In the genomic region with DNA sequence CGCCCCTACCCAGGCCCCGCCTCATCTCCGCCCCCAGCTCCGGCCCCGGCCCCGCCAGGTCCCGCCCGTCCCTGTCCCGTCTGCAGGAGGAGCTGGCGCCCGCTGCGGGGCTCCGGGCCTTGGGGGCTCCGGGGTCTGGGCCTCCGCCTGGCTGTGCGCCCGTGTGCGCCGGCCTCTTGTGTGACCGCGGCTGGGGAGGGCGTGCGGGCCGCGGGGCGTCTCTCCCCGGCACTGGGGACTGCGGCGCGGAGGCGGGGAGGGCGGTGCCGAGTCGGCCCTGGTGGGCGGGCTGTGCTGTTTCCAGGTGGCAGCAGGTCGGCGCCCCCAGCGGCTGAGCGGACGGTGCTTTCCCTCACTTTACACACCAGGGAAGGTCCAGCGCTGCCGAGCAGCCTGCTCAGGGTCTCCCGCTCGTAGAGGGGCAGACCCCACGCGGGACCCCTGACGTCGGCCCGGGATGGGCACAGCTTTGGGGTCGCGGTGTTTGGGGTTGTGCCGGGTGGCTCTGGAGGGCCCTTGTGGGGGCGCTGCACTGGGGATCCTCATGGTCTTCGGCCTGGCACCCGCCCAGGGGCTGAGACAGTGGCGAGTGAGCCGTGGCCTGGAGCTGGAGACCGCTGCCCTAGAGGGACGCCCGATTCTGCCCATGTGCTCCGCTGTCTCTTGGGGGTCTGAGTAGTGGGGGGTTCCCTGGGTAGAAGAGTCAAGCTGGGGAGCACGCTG, we compare ENCODE assay signal across 1 cellular context.
A peak's percentile ranks its signal among the peaks of the same experiment; 100 is the strongest.
TF ChIP-seq lines count a peak whose summit lies in the region.

No MANE protein-coding gene starts in this region.

TF ChIP-seq in K562, 482 proteins besides CTCF, POLR2A, EP300 and RAD21 (continued from another document and continues in another):
- TF ChIP-seq, protein P1, sequence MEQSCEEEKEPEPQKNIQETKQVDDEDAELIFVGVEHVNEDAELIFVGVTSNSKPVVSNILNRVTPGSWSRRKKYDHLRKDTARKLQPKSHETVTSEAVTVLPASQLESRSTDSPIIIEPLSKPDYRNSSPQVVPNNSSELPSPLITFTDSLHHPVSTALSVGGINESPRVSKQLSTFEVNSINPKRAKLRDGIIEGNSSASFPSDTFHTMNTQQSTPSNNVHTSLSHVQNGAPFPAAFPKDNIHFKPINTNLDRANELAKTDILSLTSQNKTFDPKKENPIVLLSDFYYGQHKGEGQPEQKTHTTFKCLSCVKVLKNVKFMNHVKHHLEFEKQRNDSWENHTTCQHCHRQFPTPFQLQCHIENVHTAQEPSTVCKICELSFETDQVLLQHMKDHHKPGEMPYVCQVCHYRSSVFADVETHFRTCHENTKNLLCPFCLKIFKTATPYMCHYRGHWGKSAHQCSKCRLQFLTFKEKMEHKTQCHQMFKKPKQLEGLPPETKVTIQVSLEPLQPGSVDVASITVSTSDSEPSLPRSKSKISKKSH (CRISPR knock-in tag; IDR thresholded peaks at IDR 0.05), result no peak
- no peak for TF ChIP-seq PHF21A (IDR thresholded peaks at IDR 0.05; ENCODE audit: borderline replicate concordance, low read depth)
- TF ChIP-seq, protein P2, sequence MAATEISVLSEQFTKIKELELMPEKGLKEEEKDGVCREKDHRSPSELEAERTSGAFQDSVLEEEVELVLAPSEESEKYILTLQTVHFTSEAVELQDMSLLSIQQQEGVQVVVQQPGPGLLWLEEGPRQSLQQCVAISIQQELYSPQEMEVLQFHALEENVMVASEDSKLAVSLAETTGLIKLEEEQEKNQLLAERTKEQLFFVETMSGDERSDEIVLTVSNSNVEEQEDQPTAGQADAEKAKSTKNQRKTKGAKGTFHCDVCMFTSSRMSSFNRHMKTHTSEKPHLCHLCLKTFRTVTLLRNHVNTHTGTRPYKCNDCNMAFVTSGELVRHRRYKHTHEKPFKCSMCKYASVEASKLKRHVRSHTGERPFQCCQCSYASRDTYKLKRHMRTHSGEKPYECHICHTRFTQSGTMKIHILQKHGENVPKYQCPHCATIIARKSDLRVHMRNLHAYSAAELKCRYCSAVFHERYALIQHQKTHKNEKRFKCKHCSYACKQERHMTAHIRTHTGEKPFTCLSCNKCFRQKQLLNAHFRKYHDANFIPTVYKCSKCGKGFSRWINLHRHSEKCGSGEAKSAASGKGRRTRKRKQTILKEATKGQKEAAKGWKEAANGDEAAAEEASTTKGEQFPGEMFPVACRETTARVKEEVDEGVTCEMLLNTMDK (IDR thresholded peaks at IDR 0.05; ENCODE audit: borderline replicate concordance, insufficient read depth, low read depth, low read length, poor library complexity, severe bottlenecking), result peak; percentile 72
- TF ChIP-seq MEF2A (IDR thresholded peaks at IDR 0.05; ENCODE audit: control insufficient read depth, low read depth, low read length), result no peak
- TF ChIP-seq ZNF57 (CRISPR knock-in tag; IDR thresholded peaks at IDR 0.05), result no peak
- TF ChIP-seq POLR2G (IDR thresholded peaks at IDR 0.05; ENCODE audit: low read depth, low read length), result peak; percentile 76
- no peak for TF ChIP-seq ZNF766 (CRISPR knock-in tag; conservative IDR thresholded peaks at IDR 0.05)
- TF ChIP-seq SMAD2 (IDR thresholded peaks at IDR 0.05; ENCODE audit: low read depth, low read length), result no peak
- 0 out of 2 replicates have a peak, but pooled peaks have one; percentile 15 for TF ChIP-seq SIN3B (IDR thresholded peaks at IDR 0.05; ENCODE audit: low read depth)
- TF ChIP-seq NR2F6 (CRISPR knock-in tag; IDR thresholded peaks at IDR 0.05), result no peak
- no peak for TF ChIP-seq NCOR1 (IDR thresholded peaks at IDR 0.05)
- TF ChIP-seq TSC22D4 (tag; IDR thresholded peaks at IDR 0.05), result no peak
- TF ChIP-seq GATAD2B (IDR thresholded peaks at IDR 0.05; ENCODE audit: borderline replicate concordance), result peak; percentile 25; the same call in 1 of the 2 replicates
- no peak for TF ChIP-seq GATA2 (CRISPR knock-in tag; IDR thresholded peaks at IDR 0.05)
- TF ChIP-seq TCF7L2 (IDR thresholded peaks at IDR 0.05; ENCODE audit: low read depth, low read length), result no peak
- no peak for TF ChIP-seq CAMTA2 (CRISPR knock-in tag; conservative IDR thresholded peaks at IDR 0.05)
- no peak for TF ChIP-seq HMG20B (CRISPR knock-in tag; IDR thresholded peaks at IDR 0.05)
- TF ChIP-seq KAT8 (IDR thresholded peaks at IDR 0.05; ENCODE audit: low read depth), result no peak
- no peak for TF ChIP-seq SIX5 (IDR thresholded peaks at IDR 0.05; ENCODE audit: borderline replicate concordance in 1 of 2, insufficient read depth in 1 of 2, low read depth in 1 of 2, low read length in 2 of 2)
- peak; percentile 19; the same call in 1 of the 2 replicates for TF ChIP-seq TCF3 (CRISPR knock-in tag; IDR thresholded peaks at IDR 0.05)
- TF ChIP-seq, protein P3, sequence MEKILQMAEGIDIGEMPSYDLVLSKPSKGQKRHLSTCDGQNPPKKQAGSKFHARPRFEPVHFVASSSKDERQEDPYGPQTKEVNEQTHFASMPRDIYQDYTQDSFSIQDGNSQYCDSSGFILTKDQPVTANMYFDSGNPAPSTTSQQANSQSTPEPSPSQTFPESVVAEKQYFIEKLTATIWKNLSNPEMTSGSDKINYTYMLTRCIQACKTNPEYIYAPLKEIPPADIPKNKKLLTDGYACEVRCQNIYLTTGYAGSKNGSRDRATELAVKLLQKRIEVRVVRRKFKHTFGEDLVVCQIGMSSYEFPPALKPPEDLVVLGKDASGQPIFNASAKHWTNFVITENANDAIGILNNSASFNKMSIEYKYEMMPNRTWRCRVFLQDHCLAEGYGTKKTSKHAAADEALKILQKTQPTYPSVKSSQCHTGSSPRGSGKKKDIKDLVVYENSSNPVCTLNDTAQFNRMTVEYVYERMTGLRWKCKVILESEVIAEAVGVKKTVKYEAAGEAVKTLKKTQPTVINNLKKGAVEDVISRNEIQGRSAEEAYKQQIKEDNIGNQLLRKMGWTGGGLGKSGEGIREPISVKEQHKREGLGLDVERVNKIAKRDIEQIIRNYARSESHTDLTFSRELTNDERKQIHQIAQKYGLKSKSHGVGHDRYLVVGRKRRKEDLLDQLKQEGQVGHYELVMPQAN (IDR thresholded peaks at IDR 0.05; ENCODE audit: borderline replicate concordance), result peak; percentile 62
- TF ChIP-seq PTRF (tag; IDR thresholded peaks at IDR 0.05), result no peak
- TF ChIP-seq, protein P4, sequence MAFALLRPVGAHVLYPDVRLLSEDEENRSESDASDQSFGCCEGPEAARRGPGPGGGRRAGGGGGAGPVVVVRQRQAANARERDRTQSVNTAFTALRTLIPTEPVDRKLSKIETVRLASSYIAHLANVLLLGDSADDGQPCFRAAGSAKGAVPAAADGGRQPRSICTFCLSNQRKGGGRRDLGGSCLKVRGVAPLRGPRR (CRISPR knock-in tag; IDR thresholded peaks at IDR 0.05), result no peak
- TF ChIP-seq, protein P5, sequence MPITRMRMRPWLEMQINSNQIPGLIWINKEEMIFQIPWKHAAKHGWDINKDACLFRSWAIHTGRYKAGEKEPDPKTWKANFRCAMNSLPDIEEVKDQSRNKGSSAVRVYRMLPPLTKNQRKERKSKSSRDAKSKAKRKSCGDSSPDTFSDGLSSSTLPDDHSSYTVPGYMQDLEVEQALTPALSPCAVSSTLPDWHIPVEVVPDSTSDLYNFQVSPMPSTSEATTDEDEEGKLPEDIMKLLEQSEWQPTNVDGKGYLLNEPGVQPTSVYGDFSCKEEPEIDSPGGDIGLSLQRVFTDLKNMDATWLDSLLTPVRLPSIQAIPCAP (CRISPR knock-in tag; IDR thresholded peaks at IDR 0.05; ENCODE audit: borderline replicate concordance), result no peak
- no peak for TF ChIP-seq ZNF316 (IDR thresholded peaks at IDR 0.05)
- TF ChIP-seq CBFA2T3 (IDR thresholded peaks at IDR 0.05), result no peak
- TF ChIP-seq GABPB1 (CRISPR knock-in tag; IDR thresholded peaks at IDR 0.05), result 0 out of 2 replicates have a peak, but pooled peaks have one; percentile 23
- no peak for TF ChIP-seq ZFPM2 (CRISPR knock-in tag; IDR thresholded peaks at IDR 0.05)
- TF ChIP-seq RBM22 (IDR thresholded peaks at IDR 0.05; ENCODE audit: low read depth, low read length, poor library complexity, severe bottlenecking), result no peak
- no peak for TF ChIP-seq NCOA6 (IDR thresholded peaks at IDR 0.05)
- TF ChIP-seq, protein P6, sequence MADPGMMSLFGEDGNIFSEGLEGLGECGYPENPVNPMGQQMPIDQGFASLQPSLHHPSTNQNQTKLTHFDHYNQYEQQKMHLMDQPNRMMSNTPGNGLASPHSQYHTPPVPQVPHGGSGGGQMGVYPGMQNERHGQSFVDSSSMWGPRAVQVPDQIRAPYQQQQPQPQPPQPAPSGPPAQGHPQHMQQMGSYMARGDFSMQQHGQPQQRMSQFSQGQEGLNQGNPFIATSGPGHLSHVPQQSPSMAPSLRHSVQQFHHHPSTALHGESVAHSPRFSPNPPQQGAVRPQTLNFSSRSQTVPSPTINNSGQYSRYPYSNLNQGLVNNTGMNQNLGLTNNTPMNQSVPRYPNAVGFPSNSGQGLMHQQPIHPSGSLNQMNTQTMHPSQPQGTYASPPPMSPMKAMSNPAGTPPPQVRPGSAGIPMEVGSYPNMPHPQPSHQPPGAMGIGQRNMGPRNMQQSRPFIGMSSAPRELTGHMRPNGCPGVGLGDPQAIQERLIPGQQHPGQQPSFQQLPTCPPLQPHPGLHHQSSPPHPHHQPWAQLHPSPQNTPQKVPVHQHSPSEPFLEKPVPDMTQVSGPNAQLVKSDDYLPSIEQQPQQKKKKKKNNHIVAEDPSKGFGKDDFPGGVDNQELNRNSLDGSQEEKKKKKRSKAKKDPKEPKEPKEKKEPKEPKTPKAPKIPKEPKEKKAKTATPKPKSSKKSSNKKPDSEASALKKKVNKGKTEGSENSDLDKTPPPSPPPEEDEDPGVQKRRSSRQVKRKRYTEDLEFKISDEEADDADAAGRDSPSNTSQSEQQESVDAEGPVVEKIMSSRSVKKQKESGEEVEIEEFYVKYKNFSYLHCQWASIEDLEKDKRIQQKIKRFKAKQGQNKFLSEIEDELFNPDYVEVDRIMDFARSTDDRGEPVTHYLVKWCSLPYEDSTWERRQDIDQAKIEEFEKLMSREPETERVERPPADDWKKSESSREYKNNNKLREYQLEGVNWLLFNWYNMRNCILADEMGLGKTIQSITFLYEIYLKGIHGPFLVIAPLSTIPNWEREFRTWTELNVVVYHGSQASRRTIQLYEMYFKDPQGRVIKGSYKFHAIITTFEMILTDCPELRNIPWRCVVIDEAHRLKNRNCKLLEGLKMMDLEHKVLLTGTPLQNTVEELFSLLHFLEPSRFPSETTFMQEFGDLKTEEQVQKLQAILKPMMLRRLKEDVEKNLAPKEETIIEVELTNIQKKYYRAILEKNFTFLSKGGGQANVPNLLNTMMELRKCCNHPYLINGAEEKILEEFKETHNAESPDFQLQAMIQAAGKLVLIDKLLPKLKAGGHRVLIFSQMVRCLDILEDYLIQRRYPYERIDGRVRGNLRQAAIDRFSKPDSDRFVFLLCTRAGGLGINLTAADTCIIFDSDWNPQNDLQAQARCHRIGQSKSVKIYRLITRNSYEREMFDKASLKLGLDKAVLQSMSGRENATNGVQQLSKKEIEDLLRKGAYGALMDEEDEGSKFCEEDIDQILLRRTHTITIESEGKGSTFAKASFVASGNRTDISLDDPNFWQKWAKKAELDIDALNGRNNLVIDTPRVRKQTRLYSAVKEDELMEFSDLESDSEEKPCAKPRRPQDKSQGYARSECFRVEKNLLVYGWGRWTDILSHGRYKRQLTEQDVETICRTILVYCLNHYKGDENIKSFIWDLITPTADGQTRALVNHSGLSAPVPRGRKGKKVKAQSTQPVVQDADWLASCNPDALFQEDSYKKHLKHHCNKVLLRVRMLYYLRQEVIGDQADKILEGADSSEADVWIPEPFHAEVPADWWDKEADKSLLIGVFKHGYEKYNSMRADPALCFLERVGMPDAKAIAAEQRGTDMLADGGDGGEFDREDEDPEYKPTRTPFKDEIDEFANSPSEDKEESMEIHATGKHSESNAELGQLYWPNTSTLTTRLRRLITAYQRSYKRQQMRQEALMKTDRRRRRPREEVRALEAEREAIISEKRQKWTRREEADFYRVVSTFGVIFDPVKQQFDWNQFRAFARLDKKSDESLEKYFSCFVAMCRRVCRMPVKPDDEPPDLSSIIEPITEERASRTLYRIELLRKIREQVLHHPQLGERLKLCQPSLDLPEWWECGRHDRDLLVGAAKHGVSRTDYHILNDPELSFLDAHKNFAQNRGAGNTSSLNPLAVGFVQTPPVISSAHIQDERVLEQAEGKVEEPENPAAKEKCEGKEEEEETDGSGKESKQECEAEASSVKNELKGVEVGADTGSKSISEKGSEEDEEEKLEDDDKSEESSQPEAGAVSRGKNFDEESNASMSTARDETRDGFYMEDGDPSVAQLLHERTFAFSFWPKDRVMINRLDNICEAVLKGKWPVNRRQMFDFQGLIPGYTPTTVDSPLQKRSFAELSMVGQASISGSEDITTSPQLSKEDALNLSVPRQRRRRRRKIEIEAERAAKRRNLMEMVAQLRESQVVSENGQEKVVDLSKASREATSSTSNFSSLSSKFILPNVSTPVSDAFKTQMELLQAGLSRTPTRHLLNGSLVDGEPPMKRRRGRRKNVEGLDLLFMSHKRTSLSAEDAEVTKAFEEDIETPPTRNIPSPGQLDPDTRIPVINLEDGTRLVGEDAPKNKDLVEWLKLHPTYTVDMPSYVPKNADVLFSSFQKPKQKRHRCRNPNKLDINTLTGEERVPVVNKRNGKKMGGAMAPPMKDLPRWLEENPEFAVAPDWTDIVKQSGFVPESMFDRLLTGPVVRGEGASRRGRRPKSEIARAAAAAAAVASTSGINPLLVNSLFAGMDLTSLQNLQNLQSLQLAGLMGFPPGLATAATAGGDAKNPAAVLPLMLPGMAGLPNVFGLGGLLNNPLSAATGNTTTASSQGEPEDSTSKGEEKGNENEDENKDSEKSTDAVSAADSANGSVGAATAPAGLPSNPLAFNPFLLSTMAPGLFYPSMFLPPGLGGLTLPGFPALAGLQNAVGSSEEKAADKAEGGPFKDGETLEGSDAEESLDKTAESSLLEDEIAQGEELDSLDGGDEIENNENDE (IDR thresholded peaks at IDR 0.05; ENCODE audit: low read depth, low read length), result no peak
- no peak for TF ChIP-seq NBN (IDR thresholded peaks at IDR 0.05; ENCODE audit: low read depth)
- TF ChIP-seq HDGF (IDR thresholded peaks at IDR 0.05), result no peak
- TF ChIP-seq TAL1 (IDR thresholded peaks at IDR 0.05), result no peak
- TF ChIP-seq, protein P7, sequence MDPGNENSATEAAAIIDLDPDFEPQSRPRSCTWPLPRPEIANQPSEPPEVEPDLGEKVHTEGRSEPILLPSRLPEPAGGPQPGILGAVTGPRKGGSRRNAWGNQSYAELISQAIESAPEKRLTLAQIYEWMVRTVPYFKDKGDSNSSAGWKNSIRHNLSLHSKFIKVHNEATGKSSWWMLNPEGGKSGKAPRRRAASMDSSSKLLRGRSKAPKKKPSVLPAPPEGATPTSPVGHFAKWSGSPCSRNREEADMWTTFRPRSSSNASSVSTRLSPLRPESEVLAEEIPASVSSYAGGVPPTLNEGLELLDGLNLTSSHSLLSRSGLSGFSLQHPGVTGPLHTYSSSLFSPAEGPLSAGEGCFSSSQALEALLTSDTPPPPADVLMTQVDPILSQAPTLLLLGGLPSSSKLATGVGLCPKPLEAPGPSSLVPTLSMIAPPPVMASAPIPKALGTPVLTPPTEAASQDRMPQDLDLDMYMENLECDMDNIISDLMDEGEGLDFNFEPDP (CRISPR knock-in tag; IDR thresholded peaks at IDR 0.05), result no peak
- no peak for TF ChIP-seq CBX2 (IDR thresholded peaks at IDR 0.05; ENCODE audit: insufficient read depth, low read length, poor library complexity, severe bottlenecking)
- peak; percentile 81 for TF ChIP-seq EGR1 (conservative IDR thresholded peaks at IDR 0.05)
- no peak for TF ChIP-seq ZNF764 (CRISPR knock-in tag; IDR thresholded peaks at IDR 0.05; ENCODE audit: low read depth)
- TF ChIP-seq GTF2E2 (tag; IDR thresholded peaks at IDR 0.05), result no peak
